ENCODE assay signal across 17 cellular contexts in genomic region chr17:27338536-27338985, GRCh38. TPM values are rescaled to one million over a fixed set of nuclear protein-coding genes. Genes with fewer than 3 reads are reported as not detected.
DNase-seq lines count a peak whose midpoint lies in the region; ATAC-seq, FAIRE-seq and TF ChIP-seq lines count a peak whose summit lies in the region.
"Had no signal": no experiment of that assay in that cellular context is flagged by ENCODE, and none has a peak within 500 bp of the region (broad histone marks: within the 10 kb centered on the region; RNA-seq: fewer than 3 reads in every experiment).

No MANE protein-coding gene starts in this region.

- no peak for DNase-seq in NCI-H1417 treated with DMSO at 0.1 percent for 48 hours (lab: John Stamatoyannopoulos, UW)
- DNase-seq in left lobe of liver (ENCODE audit: low spot score), result no peak
- DNase-seq in GM12891 (ENCODE audit: insufficient read length, low spot score), result no peak
- DNase-seq in COLO829 (ENCODE audit: low spot score), result no peak
- DNase-seq: activated CD4-positive, alpha-beta T cell treated with anti-CD3 and anti-CD28 coated beads for 36 hours; activated naive CD4-positive, alpha-beta T cell treated with anti-CD3 and anti-CD28 coated beads, Interleukin-2, amount 10 ng/mL, durations not matched to agents 7 days and 5 days; cortex of kidney; DMS53; IMR-90; left cardiac atrium; NCI-H226; SHP77; stimulated activated CD4-positive, alpha-beta T cell treated with anti-CD3 and anti-CD28 coated beads, Interleukin-2, amount 100 ng/mL, for 24 hours; stomach had no signal

- TF ChIP-seq POLR2A in GM12891 (IDR thresholded peaks at IDR 0.05; ENCODE audit: low read depth, low read length), result no peak

- ATAC-seq in GM19035 (IDR thresholded peaks at IDR 0.05; ENCODE audit: unreplicated experiment) (peak; percentile 72), HG02678 (IDR thresholded peaks at IDR 0.05; ENCODE audit: unreplicated experiment) (peak; percentile 67), HG03565 (IDR thresholded peaks at IDR 0.05; ENCODE audit: unreplicated experiment) (peak; percentile 57), left lobe of liver (no peak)
- ATAC-seq: activated CD4-positive, alpha-beta T cell treated with anti-CD3 and anti-CD28 coated beads for 36 hours; left cardiac atrium had no signal

- no peak for FAIRE-seq in GM12891 (lab: Jason Lieb, UNC)

TF ChIP-seq in GM12891, 5 proteins besides CTCF, POLR2A, EP300 and RAD21:
- TF ChIP-seq POLR2AphosphoS5 (IDR thresholded peaks at IDR 0.05; ENCODE audit: low read depth, low read length), result no peak
- TF ChIP-seq POU2F2 (IDR thresholded peaks at IDR 0.05; ENCODE audit: low read depth, low read length), result no peak
- TF ChIP-seq PAX5 (IDR thresholded peaks at IDR 0.05; ENCODE audit: insufficient read depth, low read length, severe bottlenecking), result no peak
- TF ChIP-seq SPI1 (IDR thresholded peaks at IDR 0.05; ENCODE audit: low read depth, low read length), result no peak
- TF ChIP-seq TAF1 (IDR thresholded peaks at IDR 0.05; ENCODE audit: low read depth, low read length), result no peak
TF ChIP-seq in GM12891: peak in this region for 0.

RNA-seq across cellular contexts. Expression of gene WSB1, which starts 44.6 kb away (rescaled TPM):
- total RNA-seq in left lobe of liver, result 37.5 TPM
- polyA plus RNA-seq in GM12891 (2012; ENCODE audit: low read depth, missing spikeins), result 90.2 TPM
